ENCODE assay signal across 1 cellular context in genomic region chr11:5808500-5809121, GRCh38.
TF ChIP-seq lines count a peak whose summit lies in the region.

OR52N2 (plus strand) TSS chr11:5808924; CDS start chr11:5820336, 11,412 bp downstream.

TF ChIP-seq in IMR-90, 13 proteins besides CTCF, POLR2A, EP300 and RAD21 (continued from another document):
- TF ChIP-seq ELK1 (IDR thresholded peaks at IDR 0.05; ENCODE audit: borderline replicate concordance, low read depth, low read length), result no peak
